In the genomic region with DNA sequence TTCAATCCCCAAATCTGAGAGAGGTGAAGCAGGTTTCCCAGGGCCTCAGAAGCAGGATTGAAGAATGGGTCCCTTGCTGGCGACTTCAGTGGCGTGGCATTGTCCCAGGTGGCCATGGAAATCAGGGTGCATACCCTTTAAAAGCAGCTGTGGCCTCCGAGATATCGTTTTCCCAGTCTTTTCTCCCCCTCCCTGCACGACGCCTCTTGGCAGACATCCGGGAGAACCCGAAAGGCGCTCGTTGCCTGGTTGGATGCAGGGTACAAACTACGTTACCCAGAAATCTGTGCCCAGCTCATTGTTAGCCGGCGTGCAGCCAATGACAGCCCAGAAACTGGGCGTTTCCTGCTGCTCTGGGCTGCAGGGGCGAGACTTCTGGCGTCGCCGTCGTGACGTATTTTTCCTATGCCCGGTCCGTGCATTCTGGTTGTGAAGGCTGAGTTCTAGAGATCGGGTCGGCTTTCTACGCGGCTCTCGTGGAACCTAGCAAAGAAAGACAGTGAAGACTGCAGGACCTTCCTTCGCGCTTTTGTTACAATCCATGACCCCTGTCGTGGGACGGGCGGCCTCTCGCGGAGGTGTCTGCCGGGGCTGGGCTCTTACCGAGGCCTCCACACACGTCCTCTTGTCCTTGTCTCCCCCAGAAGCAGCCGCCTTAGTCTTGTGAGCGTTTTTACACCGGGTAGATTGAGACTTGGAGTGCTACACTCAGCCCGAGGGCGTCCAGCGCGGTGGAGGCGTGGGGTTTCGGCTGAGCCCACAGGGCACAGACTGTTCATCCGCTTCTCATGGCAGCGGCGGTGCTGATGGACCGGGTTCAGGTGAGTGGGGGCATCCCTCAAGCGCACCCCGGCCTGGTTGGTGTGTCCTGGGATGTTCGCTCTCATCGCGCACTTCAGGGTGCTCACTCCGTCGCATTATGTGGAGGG, we compare ENCODE assay signal across 1 cellular context.
TF ChIP-seq lines count a peak whose summit lies in the region.

A gene (plus strand): TSS at position 395 of the 929 bp plus-strand sequence. CDS start 394 bp downstream, at position 789.

TF ChIP-seq in IMR-90, 13 proteins besides CTCF, POLR2A, EP300 and RAD21:
- TF ChIP-seq FOS (IDR thresholded peaks at IDR 0.05; ENCODE audit: low read depth, low read length): no peak
- TF ChIP-seq MXI1 (IDR thresholded peaks at IDR 0.05; ENCODE audit: borderline replicate concordance, low read depth, low read length): peak; percentile 90
- TF ChIP-seq MAZ (IDR thresholded peaks at IDR 0.05; ENCODE audit: borderline replicate concordance, low read depth, low read length): peak; percentile 48; the same call in 1 of the 2 replicates
